In the genomic region with DNA sequence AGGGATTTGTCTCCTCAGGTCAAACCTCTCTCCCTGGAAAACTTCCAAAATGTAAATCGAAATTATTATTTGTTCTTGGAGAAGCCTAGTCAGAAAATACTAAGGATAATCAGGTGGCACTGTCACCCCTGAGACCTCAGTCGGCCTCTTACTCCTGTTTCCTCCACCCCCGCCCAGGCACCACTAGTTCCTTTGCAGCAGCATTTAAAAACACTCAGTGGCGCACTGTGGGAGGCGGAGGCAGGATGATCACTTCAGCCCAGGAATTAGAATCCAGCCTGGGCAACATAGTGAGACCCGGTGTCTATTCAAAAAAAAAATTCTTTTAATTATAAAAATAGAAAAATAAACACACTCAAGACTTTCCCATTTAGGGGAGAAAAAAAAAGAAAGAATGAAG, we compare ENCODE assay signal across 16 cellular contexts. TPM values are rescaled to one million over a fixed set of nuclear protein-coding genes. Genes with fewer than 3 reads are reported as not detected.
A peak's percentile ranks its signal among the peaks of the same experiment; 100 is the strongest.
DNase-seq lines count a peak whose midpoint lies in the region; ATAC-seq, FAIRE-seq and TF ChIP-seq lines count a peak whose summit lies in the region.
"Had no signal": no experiment of that assay in that cellular context is flagged by ENCODE, and none has a peak within 500 bp of the region (broad histone marks: within the 10 kb centered on the region; RNA-seq: fewer than 3 reads in every experiment).

No MANE protein-coding gene starts in this region.

- BruUV-seq in HepG2 (replicated peaks; lab: Mats Ljungman, UMichigan) (no TSS peak), endothelial cell of umbilical vein (replicated peaks; lab: Mats Ljungman, UMichigan) (no TSS peak)

- WGBS in HepG2 (ENCODE audit: low lambda C conversion rate), result 36% methylated on average over 6 of the region's 6 CpGs
- whole genome bisulfite sequencing in right lobe of liver (ENCODE audit: insufficient coverage, low coverage, low lambda C conversion rate, missing lambda C conversion rate), result 53% methylated on average over 6 of the region's 6 CpGs
- 32 to 34% methylated on average over 6 of the region's 6 CpGs for WGBS in testis, 2 donors

- peaks cover 62% of the 10 kb centered on the region for H3K4me1 ChIP-seq in HepG2 (ENCODE audit: insufficient read depth, low read length)
- H3K4me1 ChIP-seq in right lobe of liver, result peaks cover 0 to 26% (median 4%) of the 10 kb centered on the region in 4 donors
- H3K4me1 ChIP-seq in KMS-11 (ENCODE audit: low read depth, poor library complexity, severe bottlenecking), result peaks cover 57% of the 10 kb centered on the region
- no peaks in the 10 kb centered on the region for H3K4me1 ChIP-seq in endothelial cell of umbilical vein (ENCODE audit: control insufficient read depth, extremely low read depth, insufficient read depth, low read length)
- H3K4me1 ChIP-seq in testis, result peaks cover 9% of the 10 kb centered on the region
- H3K4me1 ChIP-seq: uterus had no signal

- FAIRE-seq in HepG2 (lab: Jason Lieb, UNC), result no peak
- FAIRE-seq in endothelial cell of umbilical vein (lab: Jason Lieb, UNC), result no peak
- FAIRE-seq: bronchial epithelial cell had no signal

- dilution Hi-C loops in endothelial cell of umbilical vein (cut with MboI; ENCODE audit: extremely low pct_ligation_motif_present, low sequenced_read_pairs), result no loop called here

- peaks cover 5% of the 10 kb centered on the region for H3K36me3 Mint-ChIP-seq in endothelial cell (ENCODE audit: low read depth, unreplicated experiment)

- in situ Hi-C loops in HepG2 (cut with HindIII; ENCODE audit: extremely low pct_ligation_motif_present, low pct_unique_long_range_greater_than_20kb), result no loop called here

- TF ChIP-seq POLR2A in HepG2 (IDR thresholded peaks at IDR 0.05; ENCODE audit: insufficient read depth in 1 of 2, low read depth in 2 of 2, low read length in 2 of 2), result no peak
- TF ChIP-seq POLR2A in right lobe of liver (IDR thresholded peaks at IDR 0.05), result no peak
- no peak for TF ChIP-seq POLR2A in endothelial cell of umbilical vein (IDR thresholded peaks at IDR 0.05; ENCODE audit: low read depth, low read length)
- no peak for TF ChIP-seq POLR2A in testis (IDR thresholded peaks at IDR 0.05)

- no peak for TF ChIP-seq CTCF in HepG2 (CRISPR knock-in tag; IDR thresholded peaks at IDR 0.05)
- TF ChIP-seq CTCF in right lobe of liver (IDR thresholded peaks at IDR 0.05), result no peak
- no peak for TF ChIP-seq CTCF in KMS-11 (conservative IDR thresholded peaks at IDR 0.05; ENCODE audit: low read depth, low read length)
- no peak for TF ChIP-seq CTCF in endothelial cell of umbilical vein (IDR thresholded peaks at IDR 0.05; ENCODE audit: extremely low read depth in 1 of 2, insufficient read depth in 1 of 2, low read depth in 1 of 2, low read length in 2 of 2)
- no peak for TF ChIP-seq CTCF in testis (IDR thresholded peaks at IDR 0.05)
- no peak for TF ChIP-seq CTCF in WERI-Rb-1 (IDR thresholded peaks at IDR 0.05; ENCODE audit: low read depth, low read length)
- TF ChIP-seq CTCF in endothelial cell (IDR thresholded peaks at IDR 0.05; ENCODE audit: unreplicated experiment), result no peak

- ATAC-seq in HepG2 (no peak), right lobe of liver (no peak)
- ATAC-seq: HCT116; sciatic nerve; stimulated activated naive B cell treated with anti-CD40 and anti-IgM and Interleukin-4, amounts not matched to agents 10 μg/mL and 1 μg/mL and 100 μg/mL, for 72 hours had no signal

- H4K20me1 ChIP-seq in HepG2 (ENCODE audit: insufficient read depth, low read length) (no peaks in the 10 kb centered on the region), KMS-11 (ENCODE audit: insufficient read depth) (no peaks in the 10 kb centered on the region), endothelial cell of umbilical vein (replicated peaks; ENCODE audit: control insufficient read depth, extremely low read depth, insufficient read depth, low read length) (no peaks in the 10 kb centered on the region)

- no peaks in the 10 kb centered on the region for H3K79me2 ChIP-seq in HepG2 (ENCODE audit: insufficient read depth, low read length)
- H3K79me2 ChIP-seq in KMS-11 (ENCODE audit: insufficient read depth, low read depth), result no peaks in the 10 kb centered on the region
- no peaks in the 10 kb centered on the region for H3K79me2 ChIP-seq in endothelial cell of umbilical vein (ENCODE audit: control insufficient read depth, insufficient read depth, low read length)

- DNase-seq in HepG2 (ENCODE audit: low spot score) (no peak), right lobe of liver (no peak), endothelial cell of umbilical vein (ENCODE audit: low read depth, low spot score) (no peak), testis (no peak), WERI-Rb-1 (no peak), endothelial cell (ENCODE audit: low spot score) (no peak), head of caudate nucleus (no peak)
- DNase-seq: NCI-H1436; NCI-H2227 treated with DMSO at 0.1 percent for 48 hours; nucleus accumbens; stimulated activated naive B cell treated with anti-CD40 and anti-IgM and Interleukin-4, amounts not matched to agents 10 μg/mL and 1 μg/mL and 100 μg/mL, for 72 hours; uterus had no signal

- H3K4me3 ChIP-seq in HepG2 (replicated peaks in 1 of 3; ENCODE audit: insufficient read depth in 1 of 3, low read depth in 2 of 3, low read length in 3 of 3) (peak overlapping the region in 2 of 3 experiments; percentile 41 to 49; a peak in 4 of 6 replicates), right lobe of liver (no peak overlapping the region), KMS-11 (IDR thresholded peaks at IDR 0.05; ENCODE audit: insufficient read depth, low read depth, low read length) (no peak overlapping the region), endothelial cell of umbilical vein (replicated peaks in 1 of 3; ENCODE audit: insufficient read depth in 1 of 3, low read depth in 1 of 3, low read length in 3 of 3) (no peak overlapping the region), testis (no peak overlapping the region), WERI-Rb-1 (ENCODE audit: low read depth, low read length) (no peak overlapping the region)
- H3K4me3 ChIP-seq: uterus had no signal

- CTCF ChIA-PET in HepG2 (lab: Yijun Ruan, JAX; ENCODE audit: low intra/inter-chr PET ratio, low total read pairs), result no interaction called here
- CTCF ChIA-PET in endothelial cell of umbilical vein (lab: Charles Lee), result interaction anchor here (1.5 kb wide), 1 partner anchor 150 kb away, joined by 4 read pairs; no protein-coding TSS in a partner anchor

- H2AFZ ChIP-seq in HepG2 (ENCODE audit: low read length) (no peak overlapping the region), KMS-11 (ENCODE audit: low read depth) (peak overlapping the region; percentile 41; the same call in 1 of the 2 replicates), endothelial cell of umbilical vein (ENCODE audit: low read depth, low read length) (no peak overlapping the region)

- H3K9me1 ChIP-seq in endothelial cell of umbilical vein (replicated peaks; ENCODE audit: control insufficient read depth, extremely low read depth, insufficient read depth, low read length), result no peaks in the 10 kb centered on the region

- TF ChIP-seq EP300 in HepG2 (IDR thresholded peaks at IDR 0.05; ENCODE audit: low read depth in 2 of 2, low read length in 2 of 2) (no peak), HepG2 (CRISPR knock-in tag; IDR thresholded peaks at IDR 0.05; ENCODE audit: borderline replicate concordance) (no peak)

- no peaks in the 10 kb centered on the region for H3K27me3 ChIP-seq in HepG2 (ENCODE audit: control insufficient read depth in 1 of 2, insufficient read depth in 2 of 2, low read length in 2 of 2)
- no peaks in the 10 kb centered on the region for H3K27me3 ChIP-seq in right lobe of liver
- H3K27me3 ChIP-seq in KMS-11 (ENCODE audit: insufficient read depth, low read depth), result no peaks in the 10 kb centered on the region
- peaks cover 0 to 4% of the 10 kb centered on the region in 2 experiments for H3K27me3 ChIP-seq in endothelial cell of umbilical vein (ENCODE audit: control insufficient read depth in 2 of 2, insufficient read depth in 2 of 2, low read length in 2 of 2)
- H3K27me3 ChIP-seq in testis, result no peaks in the 10 kb centered on the region
- H3K27me3 ChIP-seq in WERI-Rb-1 (ENCODE audit: insufficient read depth, low read depth, severe bottlenecking), result no peaks in the 10 kb centered on the region
- H3K27me3 ChIP-seq: uterus had no signal

- H3K36me3 ChIP-seq in HepG2 (replicated peaks in 1 of 2; ENCODE audit: control insufficient read depth in 1 of 2, insufficient read depth in 2 of 2, low read length in 2 of 2), result no peaks in the 10 kb centered on the region
- H3K36me3 ChIP-seq in right lobe of liver, result no peaks in the 10 kb centered on the region
- no peaks in the 10 kb centered on the region for H3K36me3 ChIP-seq in KMS-11 (ENCODE audit: insufficient read depth)
- no peaks in the 10 kb centered on the region for H3K36me3 ChIP-seq in endothelial cell of umbilical vein (ENCODE audit: control insufficient read depth in 2 of 2, extremely low read depth in 1 of 2, insufficient read depth in 2 of 2, low read length in 2 of 2)
- no peaks in the 10 kb centered on the region for H3K36me3 ChIP-seq in testis (ENCODE audit: low read depth, missing control alignments)
- H3K36me3 ChIP-seq in WERI-Rb-1, result no peaks in the 10 kb centered on the region
- H3K36me3 ChIP-seq: uterus had no signal

- no peaks in the 10 kb centered on the region for H3K9me3 Mint-ChIP-seq in endothelial cell (ENCODE audit: unreplicated experiment)

- H3K27ac ChIP-seq in HepG2 (ENCODE audit: extremely low read length, insufficient read depth, low read length) (no peak overlapping the region), right lobe of liver (no peak overlapping the region), KMS-11 (peak overlapping the region; percentile 33; the same call in 1 of the 2 replicates), endothelial cell of umbilical vein (ENCODE audit: insufficient read depth, low read depth, low read length) (no peak overlapping the region), testis (peak overlapping the region; percentile 18 to 60), WERI-Rb-1 (no peak overlapping the region)

- H3K4me2 ChIP-seq in HepG2 (ENCODE audit: low read depth, low read length), result peak overlapping the region; percentile 92
- H3K4me2 ChIP-seq in KMS-11, result peak overlapping the region; percentile 38
- peak overlapping the region; percentile 3 for H3K4me2 ChIP-seq in endothelial cell of umbilical vein (ENCODE audit: insufficient read depth, low read length)

- H3K9ac ChIP-seq in HepG2 (ENCODE audit: insufficient read depth, low read depth, low read length) (no peak overlapping the region), KMS-11 (no peak overlapping the region), endothelial cell of umbilical vein (replicated peaks; ENCODE audit: extremely low read depth, insufficient read depth, low read length) (no peak overlapping the region)

- H3K27me3 Mint-ChIP-seq in endothelial cell (ENCODE audit: unreplicated experiment), result peaks cover 4% of the 10 kb centered on the region
- H3K27me3 Mint-ChIP-seq: stimulated activated naive B cell treated with anti-CD40 and anti-IgM and Interleukin-4, amounts not matched to agents 10 μg/mL and 1 μg/mL and 100 μg/mL, for 72 hours had no signal

- POLR2A ChIA-PET in HepG2 (lab: Yijun Ruan, JAX) (interaction anchor here (1.7 kb wide), 1 partner anchor 15 kb away, joined by 7 read pairs; no protein-coding TSS in a partner anchor), endothelial cell of umbilical vein (lab: Charles Lee) (no interaction called here)

- no peak overlapping the region for H3K27ac Mint-ChIP-seq in endothelial cell (ENCODE audit: unreplicated experiment)

- peaks cover 8% of the 10 kb centered on the region; the same call in 1 of the 2 replicates for H3K9me3 ChIP-seq in HepG2 (ENCODE audit: low read length)
- H3K9me3 ChIP-seq in right lobe of liver, result no peaks in the 10 kb centered on the region
- no peaks in the 10 kb centered on the region for H3K9me3 ChIP-seq in endothelial cell of umbilical vein (replicated peaks; ENCODE audit: control insufficient read depth, insufficient read depth, low read length)
- H3K9me3 ChIP-seq in testis, result no peaks in the 10 kb centered on the region
- H3K9me3 ChIP-seq in WERI-Rb-1 (ENCODE audit: severe bottlenecking), result peaks cover 8% of the 10 kb centered on the region
- H3K9me3 ChIP-seq: uterus had no signal

- no peak overlapping the region for H3K4me3 Mint-ChIP-seq in endothelial cell (ENCODE audit: unreplicated experiment)

- intact Hi-C loops in HepG2 (cut with micrococcal nuclease; ENCODE audit: unreplicated experiment) (no loop called here), right lobe of liver (cut with DNase I) (no loop called here), endothelial cell of umbilical vein (cut with micrococcal nuclease) (no loop called here), testis (cut with DNase I; ENCODE audit: low total_unique reads) (no loop called here), head of caudate nucleus (cut with DNase I) (no loop called here)

- peaks cover 26% of the 10 kb centered on the region for H3K4me1 Mint-ChIP-seq in endothelial cell (ENCODE audit: unreplicated experiment)

- TF ChIP-seq RAD21 in HepG2 (CRISPR knock-in tag; IDR thresholded peaks at IDR 0.05), result no peak

RNA-seq across cellular contexts. Expression of a gene that starts 18.0 kb away (rescaled TPM):
- total RNA-seq in HepG2 (2016; rRNA removed; fragmentation: Illumina TruSeq; extraction: Trizol) (5.1 TPM in 2 replicates), right lobe of liver (10 to 100 TPM; 12.4 to 35.5 (median 16.3) TPM), endothelial cell of umbilical vein (37.0 and 42.1 TPM in 2 replicates), testis (10 to 100 TPM in 1 of 2 donors, 1 to 10 TPM in 1; 8.6 to 13.1 TPM), endothelial cell (ENCODE audit: unreplicated experiment) (21.3 TPM)
- total RNA-seq in HepG2 (2016; cell fraction: cytosol; rRNA removed; fragmentation: Illumina TruSeq; extraction: Trizol; ENCODE audit: low read depth), result 8.0 and 10.6 TPM in 2 replicates
- 5.5 and 7.2 TPM in 2 replicates for total RNA-seq in HepG2 (2016; cell fraction: insoluble cytoplasmic fraction; rRNA removed; fragmentation: Illumina TruSeq; extraction: Trizol)
- 11.6 and 12.1 TPM in 2 replicates for total RNA-seq in HepG2 (2016; cell fraction: membrane; rRNA removed; fragmentation: Illumina TruSeq; extraction: Trizol)
- 10.4 and 11.8 TPM in 2 replicates for total RNA-seq in HepG2 (2016; cell fraction: nucleus; rRNA removed; fragmentation: Illumina TruSeq; extraction: Trizol)
- polyA plus RNA-seq in HepG2 (2011; rRNA removed) (22.7 and 24.1 TPM in 2 replicates), endothelial cell of umbilical vein (19.8 and 22.8 TPM in 2 replicates), testis (ENCODE audit: insufficient read depth, low read depth, low replicate concordance) (10.7 TPM)
- polyA plus RNA-seq in HepG2 (2011; cell fraction: cytosol; rRNA removed), result 9.2 and 17.6 TPM in 2 replicates
- 6.2 and 9.8 TPM in 2 replicates for polyA plus RNA-seq in HepG2 (2011; cell fraction: nucleus; rRNA removed)
- 17.1 and 17.4 TPM in 2 replicates for polyA plus RNA-seq in HepG2 (2012)
- 23.1 and 23.9 TPM in 2 replicates for polyA plus RNA-seq in HepG2 (2016; cell fraction: cytosol; fragmentation: Illumina TruSeq; extraction: Trizol; ENCODE audit: low read depth)
- 12.2 and 18.4 TPM in 2 replicates for polyA plus RNA-seq in HepG2 (2016; cell fraction: insoluble cytoplasmic fraction; fragmentation: Illumina TruSeq; extraction: Trizol; ENCODE audit: low read depth)
- polyA plus RNA-seq in HepG2 (2016; cell fraction: membrane; fragmentation: Illumina TruSeq; extraction: Trizol; ENCODE audit: low read depth), result 23.8 and 24.7 TPM in 2 replicates
- 25.5 and 26.4 TPM in 2 replicates for polyA plus RNA-seq in HepG2 (2016; cell fraction: nucleus; fragmentation: Illumina TruSeq; extraction: Trizol; ENCODE audit: insufficient read depth, low read depth)
- polyA minus RNA-seq in HepG2 (2011; rRNA and poly(A)+ RNA removed; ENCODE audit: low replicate concordance), result 7.5 and 12.0 TPM in 2 replicates
- 6.8 and 9.2 TPM in 2 replicates for polyA minus RNA-seq in HepG2 (2011; cell fraction: cytosol; rRNA and poly(A)+ RNA removed)
- 12.5 and 21.0 TPM in 2 replicates for polyA minus RNA-seq in HepG2 (2011; cell fraction: nucleus; rRNA and poly(A)+ RNA removed)
- 29.7 and 31.4 TPM in 2 replicates for polyA plus RNA-seq in endothelial cell of umbilical vein (2011; cell fraction: cytosol; rRNA removed)
- 23.2 and 27.8 TPM in 2 replicates for polyA plus RNA-seq in endothelial cell of umbilical vein (2011; cell fraction: nucleus; rRNA removed)
- 37.4 and 42.8 TPM in 2 replicates for polyA plus RNA-seq in endothelial cell of umbilical vein (2012)
- 33.0 and 44.7 TPM in 2 replicates for polyA minus RNA-seq in endothelial cell of umbilical vein
- polyA minus RNA-seq in endothelial cell of umbilical vein (2011; cell fraction: cytosol; rRNA and poly(A)+ RNA removed), result 7.1 TPM
- 17.0 and 28.1 TPM in 2 replicates for polyA minus RNA-seq in endothelial cell of umbilical vein (2011; cell fraction: nucleus; rRNA and poly(A)+ RNA removed)

RNA-seq across cellular contexts. Expression of a gene that starts 54.4 kb away (rescaled TPM):
- total RNA-seq in HepG2 (2016; rRNA removed; fragmentation: Illumina TruSeq; extraction: Trizol), result 10.7 and 17.4 TPM in 2 replicates
- total RNA-seq in HepG2 (2016; cell fraction: cytosol; rRNA removed; fragmentation: Illumina TruSeq; extraction: Trizol; ENCODE audit: low read depth), result 6.5 and 7.9 TPM in 2 replicates
- total RNA-seq in HepG2 (2016; cell fraction: insoluble cytoplasmic fraction; rRNA removed; fragmentation: Illumina TruSeq; extraction: Trizol), result 11.7 and 17.3 TPM in 2 replicates
- total RNA-seq in HepG2 (2016; cell fraction: membrane; rRNA removed; fragmentation: Illumina TruSeq; extraction: Trizol), result 13.3 and 14.5 TPM in 2 replicates
- 13.1 and 13.5 TPM in 2 replicates for total RNA-seq in HepG2 (2016; cell fraction: nucleus; rRNA removed; fragmentation: Illumina TruSeq; extraction: Trizol)
- 18.2 and 19.1 TPM in 2 replicates for polyA plus RNA-seq in HepG2 (2011; rRNA removed)
- polyA plus RNA-seq in HepG2 (2011; cell fraction: cytosol; rRNA removed), result 15.4 and 21.8 TPM in 2 replicates
- polyA plus RNA-seq in HepG2 (2011; cell fraction: nucleus; rRNA removed), result 5.0 and 8.8 TPM in 2 replicates
- polyA plus RNA-seq in HepG2 (2012), result 10.7 and 14.3 TPM in 2 replicates
- polyA plus RNA-seq in HepG2 (2016; cell fraction: cytosol; fragmentation: Illumina TruSeq; extraction: Trizol; ENCODE audit: low read depth), result 7.2 and 7.5 TPM in 2 replicates
- 9.4 and 9.8 TPM in 2 replicates for polyA plus RNA-seq in HepG2 (2016; cell fraction: insoluble cytoplasmic fraction; fragmentation: Illumina TruSeq; extraction: Trizol; ENCODE audit: low read depth)
- 10.5 and 10.9 TPM in 2 replicates for polyA plus RNA-seq in HepG2 (2016; cell fraction: membrane; fragmentation: Illumina TruSeq; extraction: Trizol; ENCODE audit: low read depth)
- polyA plus RNA-seq in HepG2 (2016; cell fraction: nucleus; fragmentation: Illumina TruSeq; extraction: Trizol; ENCODE audit: insufficient read depth, low read depth), result 18.7 and 19.3 TPM in 2 replicates
- polyA minus RNA-seq in HepG2 (2011; rRNA and poly(A)+ RNA removed; ENCODE audit: low replicate concordance), result 31.7 and 32.4 TPM in 2 replicates
- polyA minus RNA-seq in HepG2 (2011; cell fraction: cytosol; rRNA and poly(A)+ RNA removed), result 11.4 and 11.6 TPM in 2 replicates
- polyA minus RNA-seq in HepG2 (2011; cell fraction: nucleus; rRNA and poly(A)+ RNA removed), result 9.3 and 10.9 TPM in 2 replicates
- 10 to 100 TPM; 10.5 to 24.2 (median 20.3) TPM for total RNA-seq in right lobe of liver
- total RNA-seq in endothelial cell of umbilical vein, result 21.7 and 21.9 TPM in 2 replicates
- polyA plus RNA-seq in endothelial cell of umbilical vein, result 22.5 and 31.4 TPM in 2 replicates
- 30.4 and 32.8 TPM in 2 replicates for polyA plus RNA-seq in endothelial cell of umbilical vein (2011; cell fraction: cytosol; rRNA removed)
- 19.5 and 19.8 TPM in 2 replicates for polyA plus RNA-seq in endothelial cell of umbilical vein (2011; cell fraction: nucleus; rRNA removed)
- 20.9 and 22.1 TPM in 2 replicates for polyA plus RNA-seq in endothelial cell of umbilical vein (2012)
- 53.8 and 54.0 TPM in 2 replicates for polyA minus RNA-seq in endothelial cell of umbilical vein
- polyA minus RNA-seq in endothelial cell of umbilical vein (2011; cell fraction: cytosol; rRNA and poly(A)+ RNA removed), result 14.3 TPM
- 12.0 and 16.7 TPM in 2 replicates for polyA minus RNA-seq in endothelial cell of umbilical vein (2011; cell fraction: nucleus; rRNA and poly(A)+ RNA removed)
- total RNA-seq in testis, result 10 to 100 TPM; 14.3 to 19.3 TPM
- 14.4 TPM for polyA plus RNA-seq in testis (ENCODE audit: insufficient read depth, low read depth, low replicate concordance)
- 13.0 TPM for total RNA-seq in endothelial cell (ENCODE audit: unreplicated experiment)

Comparison
In these comparisons a context has a peak if more than half of its experiments do, and no peak if none do; other contexts are left out.
1. H3K4me3 ChIP-seq: peak in HepG2 (2 of 3); none in right lobe of liver (0 of 3), KMS-11 (single experiment), endothelial cell of umbilical vein (0 of 3), testis (0 of 2) and WERI-Rb-1 (single experiment).
2. H3K27ac ChIP-seq: peak in KMS-11 (single experiment) and testis (2 of 2); none in HepG2 (single experiment), right lobe of liver (0 of 3), endothelial cell of umbilical vein (single experiment) and WERI-Rb-1 (single experiment).
3. H3K4me2 ChIP-seq: peak in every context shown above with its lines; median percentile 92 in HepG2; 38 in KMS-11; 3 in endothelial cell of umbilical vein.